ENCODE assay signal across 28 cellular contexts in the genomic region with DNA sequence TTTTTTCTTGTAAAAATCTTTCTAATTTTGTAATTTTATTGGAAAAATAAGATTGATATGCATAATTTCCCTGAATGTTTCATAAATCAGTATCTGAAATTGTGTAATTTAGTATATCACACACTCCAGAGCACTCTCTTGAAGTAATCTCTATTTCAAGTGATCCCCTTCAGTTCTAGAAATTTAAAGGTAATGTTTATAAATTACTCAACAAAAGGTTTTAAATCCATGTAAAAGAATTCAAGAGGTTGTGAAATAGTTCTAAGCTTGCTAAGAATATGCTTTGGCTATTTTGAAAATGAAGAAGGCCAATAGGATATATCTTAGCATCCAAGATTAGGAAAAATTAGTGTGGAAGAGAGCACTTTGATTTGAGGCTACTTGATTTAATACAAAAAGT.
"Had no signal": no experiment of that assay in that cellular context is flagged by ENCODE, and none has a peak within 500 bp of the region (broad histone marks: within the 10 kb centered on the region; RNA-seq: fewer than 3 reads in every experiment).

No MANE protein-coding gene starts in this region.

- H3K27me3 ChIP-seq: adrenal gland, ascending aorta, breast epithelium, cardiac muscle cell, colonic mucosa, esophagus squamous epithelium, heart left ventricle had no signal

- H3K4me1 ChIP-seq: ascending aorta, breast epithelium, colonic mucosa, esophagus squamous epithelium had no signal

- H3K4me3 ChIP-seq: adrenal gland, ascending aorta, breast epithelium, cardiac muscle cell, colonic mucosa, esophagus squamous epithelium, heart left ventricle had no signal

- ATAC-seq: activated CD4-positive, alpha-beta T cell treated with anti-CD3 and anti-CD28 coated beads for 36 hours; activated CD8-positive, alpha-beta memory T cell treated with anti-CD3 and anti-CD28 coated beads, Interleukin-2, amount 10 ng/mL, durations not matched to agents 7 days and 5 days; activated CD8-positive, alpha-beta T cell treated with anti-CD3 and anti-CD28 coated beads, Interleukin-2, amount 10 ng/mL, durations not matched to agents 7 days and 5 days; activated T-cell treated with anti-CD3 and anti-CD28 coated beads, Interleukin-2, amount 50 U/mL, for 72 hours; heart left ventricle had no signal

- FAIRE-seq: endometrium, endothelial cell of umbilical vein had no signal

- H3K27ac ChIP-seq: adrenal gland, ascending aorta, breast epithelium, cardiac muscle cell, colonic mucosa, epithelial cell of prostate, esophagus squamous epithelium, heart left ventricle had no signal

- H3K9me3 ChIP-seq: adrenal gland, ascending aorta, breast epithelium, colonic mucosa, esophagus squamous epithelium, heart left ventricle had no signal

- H3K36me3 ChIP-seq: breast epithelium, colonic mucosa had no signal

- DNase-seq: activated CD4-positive, alpha-beta memory T cell treated with anti-CD3 and anti-CD28 coated beads for 36 hours; activated CD4-positive, alpha-beta T cell treated with anti-CD3 and anti-CD28 coated beads for 36 hours; activated CD4-positive, alpha-beta T cell treated with anti-CD3 and anti-CD28 coated beads, Interleukin-2, amount 10 ng/mL, durations not matched to agents 24 days and 14 days; activated CD4-positive, CD25-positive, alpha-beta regulatory T cell; activated CD4-positive, CD25-positive, alpha-beta regulatory T cell treated with anti-CD3 and anti-CD28 coated beads, Interleukin-2, amount 50 U/mL, for 72 hours; activated CD8-positive, alpha-beta memory T cell treated with anti-CD3 and anti-CD28 coated beads, Interleukin-2, amount 10 ng/mL, durations not matched to agents 7 days and 5 days; activated CD8-positive, alpha-beta memory T cell treated with anti-CD3 and anti-CD28 coated beads, Interleukin-2, amount 50 U/mL, for 4 hours; activated CD8-positive, alpha-beta T cell treated with anti-CD3 and anti-CD28 coated beads, Interleukin-2, amount 10 ng/mL, durations not matched to agents 7 days and 5 days; activated gamma-delta T cell; activated naive CD4-positive, alpha-beta T cell; activated naive CD4-positive, alpha-beta T cell treated with anti-CD3 and anti-CD28 coated beads, Interleukin-2, amount 10 ng/mL, durations not matched to agents 7 days and 5 days; activated T-cell treated with anti-CD3 and anti-CD28 coated beads, Interleukin-2, amount 50 U/mL, for 1 hour; activated T-cell treated with anti-CD3 and anti-CD28 coated beads, Interleukin-2, amount 50 U/mL, for 72 hours; adrenal gland; central memory CD4-positive, alpha-beta T cell; cerebellar nuclear complex; colonic mucosa; effector CD8-positive, alpha-beta T cell; esophagus squamous epithelium; foreskin fibroblast; heart left ventricle; T-helper 2 cell had no signal
